Comparison of ENCODE assay signal across 8 cellular contexts in genomic region chr9:35070823-35071813, GRCh38. TPM values are rescaled to one million over a fixed set of nuclear protein-coding genes. Genes with fewer than 3 reads are reported as not detected.
A peak's percentile ranks its signal among the peaks of the same experiment; 100 is the strongest.
DNase-seq lines count a peak whose midpoint lies in the region; ATAC-seq and TF ChIP-seq lines count a peak whose summit lies in the region.

No MANE protein-coding gene starts in this region.

- H3K27ac ChIP-seq in iPS DF 6.9 (ENCODE audit: low read length): no peak overlapping the region
- H3K27ac ChIP-seq in spleen: peak overlapping the region; percentile 98 to 100 (median 100)

- H3K9me3 Mint-ChIP-seq in activated T-cell treated with anti-CD3 and anti-CD28 coated beads, Interleukin-2, amount 50 U/mL, for 24 hours: no peaks in the 10 kb centered on the region
- H3K9me3 Mint-ChIP-seq in activated CD8-positive, alpha-beta T cell treated with anti-CD3 and anti-CD28 coated beads for 36 hours: no peaks in the 10 kb centered on the region

- H3K4me1 ChIP-seq in iPS DF 6.9 (ENCODE audit: control insufficient read depth, insufficient read depth, low read length) (no peaks in the 10 kb centered on the region), spleen (peaks cover 28 to 65% (median 49%) of the 10 kb centered on the region in 6 donors)

- no peak for TF ChIP-seq CTCF in activated CD8-positive, alpha-beta T cell treated with anti-CD3 and anti-CD28 coated beads for 36 hours (IDR thresholded peaks at IDR 0.05)
- TF ChIP-seq CTCF in spleen (IDR thresholded peaks at IDR 0.05 in 8 of 11, conservative IDR thresholded peaks at IDR 0.05 in 3 of 11): no peak

- H3K9me3 ChIP-seq in iPS DF 6.9 (ENCODE audit: control insufficient read depth, insufficient read depth, low read length): no peaks in the 10 kb centered on the region
- H3K9me3 ChIP-seq in spleen: no peaks in the 10 kb centered on the region

- DNase-seq in activated T-cell treated with anti-CD3 and anti-CD28 coated beads, Interleukin-2, amount 50 U/mL, for 24 hours: no peak
- no peak for DNase-seq in activated T-cell treated with anti-CD3 and anti-CD28 coated beads, Interleukin-2, amount 50 U/mL, for 1 hour
- DNase-seq in activated CD8-positive, alpha-beta T cell treated with anti-CD3 and anti-CD28 coated beads for 36 hours: no peak
- no peak for DNase-seq in iPS DF 6.9 (ENCODE audit: low read depth, low spot score)
- no peak for DNase-seq in spleen
- DNase-seq in amygdala (lab: John Stamatoyannopoulos, UW): no peak
- DNase-seq in Kasumi-1 (lab: John Stamatoyannopoulos, UW): no peak

- ATAC-seq in activated CD8-positive, alpha-beta T cell treated with anti-CD3 and anti-CD28 coated beads for 36 hours: no peak
- ATAC-seq in GM19455 (IDR thresholded peaks at IDR 0.05; ENCODE audit: unreplicated experiment): no peak

- peak overlapping the region; percentile 98 for H3K27ac Mint-ChIP-seq in activated T-cell treated with anti-CD3 and anti-CD28 coated beads, Interleukin-2, amount 50 U/mL, for 24 hours
- H3K27ac Mint-ChIP-seq in activated CD8-positive, alpha-beta T cell treated with anti-CD3 and anti-CD28 coated beads for 36 hours: peak overlapping the region; percentile 94

- H3K27me3 ChIP-seq in iPS DF 6.9 (ENCODE audit: control insufficient read depth, insufficient read depth, low read length) (no peaks in the 10 kb centered on the region), spleen (replicated peaks in 1 of 7) (no peaks in the 10 kb centered on the region)

- TF ChIP-seq POLR2A in spleen (IDR thresholded peaks at IDR 0.05): no peak

- WGBS in iPS DF 6.9 (ENCODE audit: insufficient coverage, insufficient read length): no CpG with 5 or more reads among the region's 20 CpGs
- WGBS in spleen, 5 donors: 0 to 1% (median 1%) methylated on average over 20 of the region's 20 CpGs

- H3K4me3 ChIP-seq in iPS DF 6.9 (ENCODE audit: low read length) (peak overlapping the region; percentile 68; the same call in 1 of the 2 replicates), spleen (peak overlapping the region; percentile 69 to 96 (median 88))

- peaks cover 65% of the 10 kb centered on the region for H3K4me1 Mint-ChIP-seq in activated T-cell treated with anti-CD3 and anti-CD28 coated beads, Interleukin-2, amount 50 U/mL, for 24 hours (ENCODE audit: low read depth)
- peaks cover 58% of the 10 kb centered on the region for H3K4me1 Mint-ChIP-seq in activated CD8-positive, alpha-beta T cell treated with anti-CD3 and anti-CD28 coated beads for 36 hours (ENCODE audit: low read depth)

- POLR2A ChIA-PET in activated CD8-positive, alpha-beta T cell treated with anti-CD3 and anti-CD28 coated beads for 36 hours (lab: Charles Lee): interaction anchor here (0.6 to 3.8 kb wide), 26 partner anchors 7 to 685 kb away, joined by 3 to 34 read pairs (median 6); partner anchors contain the start of genes ATOSB, FANCG, PIGO and STOML2

- H3K36me3 ChIP-seq in iPS DF 6.9 (ENCODE audit: control insufficient read depth, insufficient read depth, low read length) (peaks cover 17% of the 10 kb centered on the region), spleen (peaks cover 3 to 63% (median 23%) of the 10 kb centered on the region in 6 donors)

- peaks cover 94% of the 10 kb centered on the region for H3K36me3 Mint-ChIP-seq in activated T-cell treated with anti-CD3 and anti-CD28 coated beads, Interleukin-2, amount 50 U/mL, for 24 hours (ENCODE audit: low read depth)
- peaks cover 72% of the 10 kb centered on the region for H3K36me3 Mint-ChIP-seq in activated CD8-positive, alpha-beta T cell treated with anti-CD3 and anti-CD28 coated beads for 36 hours (ENCODE audit: low read depth)

- CTCF ChIA-PET in activated CD8-positive, alpha-beta T cell treated with anti-CD3 and anti-CD28 coated beads for 36 hours (lab: Charles Lee): interaction anchor here (0.9 to 2.6 kb wide), 11 partner anchors 9 to 460 kb away, joined by 3 to 14 read pairs (median 5); partner anchors contain the start of genes FANCG and PIGO

- intact Hi-C loops in activated CD8-positive, alpha-beta T cell treated with anti-CD3 and anti-CD28 coated beads for 36 hours (cut with micrococcal nuclease): loop anchor here (5.0 kb wide), 1 partner anchor 79 kb away; no protein-coding TSS in a partner anchor
- intact Hi-C loops in spleen (cut with DNase I; ENCODE audit: low total_unique reads): no loop called here

- no peaks in the 10 kb centered on the region for H3K27me3 Mint-ChIP-seq in activated T-cell treated with anti-CD3 and anti-CD28 coated beads, Interleukin-2, amount 50 U/mL, for 24 hours
- H3K27me3 Mint-ChIP-seq in activated CD8-positive, alpha-beta T cell treated with anti-CD3 and anti-CD28 coated beads for 36 hours: no peaks in the 10 kb centered on the region

- H3K4me3 Mint-ChIP-seq in activated T-cell treated with anti-CD3 and anti-CD28 coated beads, Interleukin-2, amount 50 U/mL, for 24 hours: peak overlapping the region; percentile 95
- H3K4me3 Mint-ChIP-seq in activated CD8-positive, alpha-beta T cell treated with anti-CD3 and anti-CD28 coated beads for 36 hours: peak overlapping the region; percentile 94

RNA-seq across cellular contexts. Expression of gene VCP, which starts 1.3 kb away (rescaled TPM):
- 100 to 1,000 TPM; 215 to 224 TPM for total RNA-seq in activated CD8-positive, alpha-beta T cell treated with anti-CD3 and anti-CD28 coated beads for 36 hours
- total RNA-seq in spleen: 100 to 1,000 TPM; 163 to 269 (median 194) TPM
- polyA plus RNA-seq in spleen: 10 to 100 TPM; 48.5 to 84.5 (median 67.2) TPM

RNA-seq across cellular contexts. Expression of gene FANCG, which starts 8.6 kb away (rescaled TPM):
- total RNA-seq in activated CD8-positive, alpha-beta T cell treated with anti-CD3 and anti-CD28 coated beads for 36 hours: 10 to 100 TPM; 91.5 to 94.0 TPM
- total RNA-seq in spleen: 10 to 100 TPM; 15.8 to 31.6 (median 22.6) TPM
- 10 to 100 TPM; 20.5 to 37.5 (median 26.3) TPM for polyA plus RNA-seq in spleen

RNA-seq across cellular contexts. Expression of gene PIGO, which starts 25.3 kb away (rescaled TPM):
- total RNA-seq in activated CD8-positive, alpha-beta T cell treated with anti-CD3 and anti-CD28 coated beads for 36 hours: 10 to 100 TPM; 19.8 to 21.9 TPM
- total RNA-seq in spleen: 10 to 100 TPM; 17.5 to 25.0 (median 21.0) TPM
- 10 to 100 TPM; 10.4 to 20.0 (median 19.7) TPM for polyA plus RNA-seq in spleen

RNA-seq across cellular contexts. Expression of gene STOML2, which starts 31.8 kb away (rescaled TPM):
- total RNA-seq in activated CD8-positive, alpha-beta T cell treated with anti-CD3 and anti-CD28 coated beads for 36 hours: 100 to 1,000 TPM; 208 to 211 TPM
- 10 to 100 TPM; 54.2 to 75.5 (median 58.7) TPM for total RNA-seq in spleen
- 10 to 100 TPM; 56.9 to 80.7 (median 72.0) TPM for polyA plus RNA-seq in spleen

RNA-seq across cellular contexts. Expression of gene ATOSB, which starts 44.5 kb away (rescaled TPM):
- total RNA-seq in activated CD8-positive, alpha-beta T cell treated with anti-CD3 and anti-CD28 coated beads for 36 hours: 1 to 10 TPM; 5.9 to 6.0 TPM
- 10 to 100 TPM; 30.9 to 45.0 (median 35.2) TPM for total RNA-seq in spleen
- 10 to 100 TPM in 2 of 3 donors, 1 to 10 TPM in 1; 8.7 to 24.0 (median 23.3) TPM for polyA plus RNA-seq in spleen
